12 cellular contexts compared by ENCODE assay signal in the genomic region with DNA sequence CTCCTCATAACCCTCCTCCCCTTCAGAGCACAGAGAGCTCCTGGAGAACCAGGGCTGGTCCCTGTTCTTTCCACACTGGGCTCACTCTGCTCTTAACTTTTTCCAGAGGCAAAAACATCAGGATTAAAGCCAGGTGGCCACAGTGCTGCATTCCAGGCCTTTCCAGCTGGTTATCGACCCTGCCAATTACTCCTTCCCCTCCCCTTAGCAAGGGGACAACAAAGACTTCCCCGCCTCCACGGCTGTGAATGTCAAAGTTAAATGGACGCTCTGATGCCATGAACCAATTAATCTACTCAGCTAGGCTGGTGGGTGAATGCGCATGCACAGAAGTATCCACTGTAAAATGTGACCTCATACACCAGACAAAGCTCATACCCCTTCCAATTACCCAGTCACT. TPM values are rescaled to one million over a fixed set of nuclear protein-coding genes. Genes with fewer than 3 reads are reported as not detected.
DNase-seq lines count a peak whose midpoint lies in the region; ATAC-seq and TF ChIP-seq lines count a peak whose summit lies in the region.
"Had no signal": no experiment of that assay in that cellular context is flagged by ENCODE, and none has a peak within 500 bp of the region (broad histone marks: within the 10 kb centered on the region; RNA-seq: fewer than 3 reads in every experiment).

No MANE protein-coding gene starts in this region.

- DNase-seq in IMR-90, result peak; percentile 27
- no peak for DNase-seq in endothelial cell (ENCODE audit: low spot score)
- no peak for DNase-seq in mesenchymal stem cell
- DNase-seq in thyroid gland, result no peak
- DNase-seq in OCI-M1 (lab: John Stamatoyannopoulos, UW), result no peak
- no peak for DNase-seq in activated CD4-positive, alpha-beta T cell treated with anti-CD3 and anti-CD28 coated beads for 48 hours
- DNase-seq in GM10266 (ENCODE audit: extremely low spot score), result no peak
- DNase-seq: activated naive CD8-positive, alpha-beta T cell treated with anti-CD3 and anti-CD28 coated beads, Interleukin-2, amount 10 ng/mL, durations not matched to agents 7 days and 5 days; effector memory CD4-positive, alpha-beta T cell; stimulated activated CD4-positive, alpha-beta T cell treated with anti-CD3 and anti-CD28 coated beads, Interleukin-12 subunit alpha, Interleukin-12 subunit beta, amount 100 ng/mL, for 4 hours had no signal

- no peak overlapping the region for H2BK20ac ChIP-seq in IMR-90 (ENCODE audit: low read depth, low read length)

- 0 out of 2 replicates have a peak overlapping the region, but pooled peaks have one; percentile 10 for H2BK120ac ChIP-seq in IMR-90 (ENCODE audit: low read depth, low read length)
- H2BK120ac ChIP-seq in mesenchymal stem cell (ENCODE audit: low read depth, low read length), result no peak overlapping the region

- H3K4me3 Mint-ChIP-seq in endothelial cell (ENCODE audit: unreplicated experiment), result peak overlapping the region; percentile 15
- H3K4me3 Mint-ChIP-seq: activated naive CD8-positive, alpha-beta T cell treated with anti-CD3 and anti-CD28 coated beads, Interleukin-2, amount 10 ng/mL, durations not matched to agents 7 days and 5 days had no signal

- H3K18ac ChIP-seq in IMR-90 (ENCODE audit: low read depth, low read length) (no peak overlapping the region; the same call in 1 of the 2 replicates), mesenchymal stem cell (ENCODE audit: low read depth in 1 of 2, low read length in 2 of 2) (no peak overlapping the region)

- no peak overlapping the region for H3K9ac ChIP-seq in IMR-90 (ENCODE audit: low read depth, low read length)
- peak overlapping the region; percentile 67 for H3K9ac ChIP-seq in mesenchymal stem cell (ENCODE audit: low read length)

- H2AK5ac ChIP-seq in IMR-90 (ENCODE audit: low read depth, low read length) (peak overlapping the region; percentile 39; the same call in 1 of the 2 replicates), mesenchymal stem cell (ENCODE audit: low read length, severe bottlenecking) (peak overlapping the region; percentile 55)

- intact Hi-C loops in IMR-90 (cut with micrococcal nuclease) (no loop called here), thyroid gland (cut with DNase I) (no loop called here)

- no peak overlapping the region for H3K27ac Mint-ChIP-seq in endothelial cell (ENCODE audit: unreplicated experiment)
- H3K27ac Mint-ChIP-seq: activated naive CD8-positive, alpha-beta T cell treated with anti-CD3 and anti-CD28 coated beads, Interleukin-2, amount 10 ng/mL, durations not matched to agents 7 days and 5 days had no signal

- CTCF ChIA-PET in IMR-90 (lab: Yijun Ruan, JAX), result interaction anchor here (0.9 kb wide), 1 partner anchor 70 kb away, joined by 3 read pairs; no protein-coding TSS in a partner anchor

- H4K91ac ChIP-seq in IMR-90 (ENCODE audit: insufficient read depth, low read depth, low read length), result no peak overlapping the region
- no peak overlapping the region for H4K91ac ChIP-seq in mesenchymal stem cell (ENCODE audit: low read length)

- TF ChIP-seq CTCF in IMR-90 (conservative IDR thresholded peaks at IDR 0.05; ENCODE audit: low read depth, low read length), result no peak
- TF ChIP-seq CTCF in endothelial cell (IDR thresholded peaks at IDR 0.05; ENCODE audit: unreplicated experiment), result no peak
- no peak for TF ChIP-seq CTCF in thyroid gland (IDR thresholded peaks at IDR 0.05)
- no peak for TF ChIP-seq CTCF in GM10266 (IDR thresholded peaks at IDR 0.05; ENCODE audit: control insufficient read depth, insufficient read depth, low read depth, missing control alignments)

- no peak overlapping the region for H3K23ac ChIP-seq in IMR-90 (ENCODE audit: low read depth, low read length)
- no peak overlapping the region for H3K23ac ChIP-seq in mesenchymal stem cell (ENCODE audit: low read length in 2 of 2)

- H3K27me3 ChIP-seq in IMR-90 (ENCODE audit: control insufficient read depth, insufficient read depth, low read length) (no peaks in the 10 kb centered on the region), mesenchymal stem cell (ENCODE audit: control insufficient read depth in 1 of 2, insufficient read depth in 1 of 2, low read length in 2 of 2) (no peaks in the 10 kb centered on the region), thyroid gland (no peaks in the 10 kb centered on the region)

- H3K27me3 Mint-ChIP-seq in endothelial cell (ENCODE audit: unreplicated experiment), result no peaks in the 10 kb centered on the region
- H3K27me3 Mint-ChIP-seq: activated naive CD8-positive, alpha-beta T cell treated with anti-CD3 and anti-CD28 coated beads, Interleukin-2, amount 10 ng/mL, durations not matched to agents 7 days and 5 days had no signal

- TF ChIP-seq POLR2A in IMR-90 (IDR thresholded peaks at IDR 0.05; ENCODE audit: low read depth, low read length) (no peak), thyroid gland (IDR thresholded peaks at IDR 0.05) (no peak)

- H3K9me1 ChIP-seq in IMR-90 (ENCODE audit: insufficient read depth, low read length), result peaks cover 28% of the 10 kb centered on the region

- H3K4me1 ChIP-seq in IMR-90 (ENCODE audit: control insufficient read depth, insufficient read depth, low read length) (peaks cover 18% of the 10 kb centered on the region), mesenchymal stem cell (ENCODE audit: control insufficient read depth, insufficient read depth, low read depth, low read length) (peaks cover 22% of the 10 kb centered on the region), thyroid gland (peaks cover 5% of the 10 kb centered on the region in 2 donors)

- H3K79me1 ChIP-seq in IMR-90 (ENCODE audit: low read depth in 1 of 2, low read length in 2 of 2), result peaks cover 29 to 82% of the 10 kb centered on the region in 2 experiments
- peaks cover 29% of the 10 kb centered on the region for H3K79me1 ChIP-seq in mesenchymal stem cell (replicated peaks; ENCODE audit: low read length, poor library complexity, severe bottlenecking)

- H3K14ac ChIP-seq in IMR-90 (replicated peaks; ENCODE audit: low read depth, low read length) (no peak overlapping the region), mesenchymal stem cell (ENCODE audit: low read length in 2 of 2) (no peak overlapping the region)

- WGBS in IMR-90 (ENCODE audit: extremely low coverage in 2 of 2, insufficient read length in 1 of 2), 2 experiments, result 47% methylated on average over 4 of the region's 5 CpGs; no CpG with 5 or more reads in 1 of the 2 experiments
- 88% methylated on average over 5 of the region's 5 CpGs for WGBS in mesenchymal stem cell
- WGBS in thyroid gland, 2 donors, result 44 to 87% methylated on average over 4 to 5 of the region's 5 CpGs

- peaks cover 80% of the 10 kb centered on the region for H3K36me3 ChIP-seq in IMR-90 (ENCODE audit: control insufficient read depth, insufficient read depth, low read length)
- H3K36me3 ChIP-seq in mesenchymal stem cell (ENCODE audit: control insufficient read depth in 1 of 2, insufficient read depth in 2 of 2, low read depth in 1 of 2, low read length in 2 of 2), result peaks cover 84% of the 10 kb centered on the region in 2 experiments
- peaks cover 37 to 61% of the 10 kb centered on the region in 2 donors for H3K36me3 ChIP-seq in thyroid gland

- ATAC-seq in IMR-90 (ENCODE audit: low read depth) (peak; percentile 22), HG02885 (IDR thresholded peaks at IDR 0.05; ENCODE audit: poor library complexity, unreplicated experiment) (no peak)
- ATAC-seq: GM12878 had no signal

- H3K4me2 ChIP-seq in IMR-90 (ENCODE audit: low read depth, low read length) (no peak overlapping the region), mesenchymal stem cell (ENCODE audit: low read length, poor library complexity, severe bottlenecking) (no peak overlapping the region)

- dilution Hi-C loops in IMR-90 (cut with HindIII; ENCODE audit: low sequenced_read_pairs, unreplicated experiment), result no loop called here

- H3K9me3 Mint-ChIP-seq in endothelial cell (ENCODE audit: unreplicated experiment), result no peaks in the 10 kb centered on the region
- H3K9me3 Mint-ChIP-seq: activated naive CD8-positive, alpha-beta T cell treated with anti-CD3 and anti-CD28 coated beads, Interleukin-2, amount 10 ng/mL, durations not matched to agents 7 days and 5 days had no signal

- H2BK5ac ChIP-seq in IMR-90 (ENCODE audit: low read depth, low read length, poor library complexity, severe bottlenecking), result peak overlapping the region; percentile 27
- peak overlapping the region; percentile 87 for H2BK5ac ChIP-seq in mesenchymal stem cell (ENCODE audit: low read depth, low read length, poor library complexity, severe bottlenecking)

- POLR2A ChIA-PET in IMR-90 (lab: Charles Lee; ENCODE audit: unreplicated experiment), result interaction anchor here (0.5 kb wide), 1 partner anchor 1368 kb away, joined by 6 read pairs; no protein-coding TSS in a partner anchor

- no peaks in the 10 kb centered on the region for H3K9me3 ChIP-seq in IMR-90 (ENCODE audit: control insufficient read depth, insufficient read depth, low read length)
- H3K9me3 ChIP-seq in mesenchymal stem cell (ENCODE audit: control insufficient read depth, low read length), result no peaks in the 10 kb centered on the region
- H3K9me3 ChIP-seq in thyroid gland, result no peaks in the 10 kb centered on the region

- H2BK15ac ChIP-seq in IMR-90 (ENCODE audit: low read depth, low read length) (no peak overlapping the region), mesenchymal stem cell (ENCODE audit: low read depth, poor library complexity, severe bottlenecking) (no peak overlapping the region)

- peaks cover 10% of the 10 kb centered on the region for H3K4me1 Mint-ChIP-seq in endothelial cell (ENCODE audit: unreplicated experiment)
- H3K4me1 Mint-ChIP-seq: activated naive CD8-positive, alpha-beta T cell treated with anti-CD3 and anti-CD28 coated beads, Interleukin-2, amount 10 ng/mL, durations not matched to agents 7 days and 5 days had no signal

- H2AK9ac ChIP-seq in IMR-90 (replicated peaks; ENCODE audit: low read depth, low read length, poor library complexity), result no peak overlapping the region

- no peak for TF ChIP-seq RAD21 in IMR-90 (IDR thresholded peaks at IDR 0.05; ENCODE audit: low read length)

- H4K20me1 ChIP-seq in IMR-90 (ENCODE audit: insufficient read depth, low read length), result peaks cover 57% of the 10 kb centered on the region

- H3K27ac ChIP-seq in IMR-90 (ENCODE audit: insufficient read depth, low read length) (peak overlapping the region; percentile 75; the same call in 1 of the 2 replicates), mesenchymal stem cell (ENCODE audit: low read length, poor library complexity, severe bottlenecking) (peak overlapping the region; percentile 90), thyroid gland (peak overlapping the region in 2 of 3 donors; percentile 38 to 46)

- no peak overlapping the region for H2AFZ ChIP-seq in IMR-90 (replicated peaks; ENCODE audit: low read length, poor library complexity)
- no peak overlapping the region for H2AFZ ChIP-seq in mesenchymal stem cell (ENCODE audit: low read depth, low read length)

- H4K5ac ChIP-seq in IMR-90 (ENCODE audit: low read depth, low read length), result no peak overlapping the region

- H3K36me3 Mint-ChIP-seq in endothelial cell (ENCODE audit: low read depth, unreplicated experiment), result peaks cover 56% of the 10 kb centered on the region

- H3K4ac ChIP-seq in IMR-90 (ENCODE audit: low read depth, low read length) (peak overlapping the region; percentile 30; the same call in 1 of the 2 replicates), mesenchymal stem cell (ENCODE audit: low read depth in 1 of 2, low read length in 2 of 2) (no peak overlapping the region)

- BruUV-seq in IMR-90 (replicated peaks; lab: Mats Ljungman, UMichigan), result no TSS peak

- no peak overlapping the region for H3K56ac ChIP-seq in IMR-90 (ENCODE audit: extremely low read depth, insufficient read depth, low read length)

- in situ Hi-C loops in IMR-90 (cut with MboI; ENCODE audit: low sequenced_read_pairs), result no loop called here

- no peak overlapping the region for H2BK12ac ChIP-seq in mesenchymal stem cell (ENCODE audit: low read length in 2 of 2)

- H3K4me3 ChIP-seq in IMR-90 (ENCODE audit: insufficient read depth, low read depth, low read length) (no peak overlapping the region), mesenchymal stem cell (ENCODE audit: insufficient read depth in 1 of 2, low read depth in 1 of 2, low read length in 2 of 2) (peak overlapping the region in 1 of 2 experiments; percentile 19), thyroid gland (replicated peaks in 1 of 3) (no peak overlapping the region)
- H3K4me3 ChIP-seq: GM12878 had no signal

- H4K8ac ChIP-seq in IMR-90 (ENCODE audit: low read depth in 2 of 2, low read length in 2 of 2), result no peak overlapping the region
- no peak overlapping the region for H4K8ac ChIP-seq in mesenchymal stem cell (ENCODE audit: low read length)

RNA-seq across cellular contexts. Expression of a gene that starts 23.1 kb away (rescaled TPM):
- total RNA-seq in IMR-90 (2012; rRNA removed), result 228 and 230 TPM in 2 replicates
- 167 and 170 TPM in 2 replicates for polyA plus RNA-seq in IMR-90 (2012; rRNA removed)
- 108 and 143 TPM in 2 replicates for polyA plus RNA-seq in IMR-90 (2012; cell fraction: cytosol; rRNA removed)
- polyA plus RNA-seq in IMR-90 (2012; cell fraction: nucleus; rRNA removed; ENCODE audit: low replicate concordance), result 153 and 170 TPM in 2 replicates
- total RNA-seq in endothelial cell (ENCODE audit: unreplicated experiment), result 376 TPM
- 188 TPM for polyA plus RNA-seq in mesenchymal stem cell (2013, experiment 1 of 2)
- polyA plus RNA-seq in mesenchymal stem cell (2013, experiment 2 of 2), result 182 TPM
- total RNA-seq in thyroid gland, result 10 to 100 TPM; 62.6 to 85.2 (median 78.8) TPM

RNA-seq across cellular contexts. Expression of a gene that starts 30.4 kb away (rescaled TPM):
- total RNA-seq in IMR-90 (2012; rRNA removed) (38.5 and 43.6 TPM in 2 replicates), endothelial cell (ENCODE audit: unreplicated experiment) (9.0 TPM), thyroid gland (10 to 100 TPM; 46.0 to 60.7 (median 46.9) TPM)
- polyA plus RNA-seq in IMR-90 (2012; rRNA removed), result 3.5 and 4.1 TPM in 2 replicates
- 1.5 TPM in 2 replicates for polyA plus RNA-seq in IMR-90 (2012; cell fraction: cytosol; rRNA removed)
- 1.5 and 3.6 TPM in 2 replicates for polyA plus RNA-seq in IMR-90 (2012; cell fraction: nucleus; rRNA removed; ENCODE audit: low replicate concordance)
- 2.7 TPM for polyA plus RNA-seq in mesenchymal stem cell (2013, experiment 1 of 2)
- polyA plus RNA-seq in mesenchymal stem cell (2013, experiment 2 of 2), result 2.6 TPM

RNA-seq across cellular contexts. Expression of a gene that starts 34.8 kb away (rescaled TPM):
- total RNA-seq in IMR-90 (2012; rRNA removed) (0.54 and 0.56 TPM in 2 replicates), endothelial cell (ENCODE audit: unreplicated experiment) (2.2 TPM), thyroid gland (1 to 10 TPM; 3.0 to 8.2 (median 3.8) TPM)
- polyA plus RNA-seq in IMR-90 (2012; rRNA removed), result 0.37 and 0.38 TPM in 2 replicates
- polyA plus RNA-seq in IMR-90 (2012; cell fraction: cytosol; rRNA removed), result 0.13 and 0.24 TPM in 2 replicates
- 0.51 and 0.54 TPM in 2 replicates for polyA plus RNA-seq in IMR-90 (2012; cell fraction: nucleus; rRNA removed; ENCODE audit: low replicate concordance)
- polyA plus RNA-seq in mesenchymal stem cell (2013, experiment 1 of 2), result 1.0 TPM
- polyA plus RNA-seq in mesenchymal stem cell (2013, experiment 2 of 2), result 0.51 TPM

RNA-seq across cellular contexts. Expression of a gene that starts 58.0 kb away (rescaled TPM):
- under 0.01 and 0.18 TPM in 2 replicates for total RNA-seq in IMR-90 (2012; rRNA removed)
- polyA plus RNA-seq in IMR-90 (2012; rRNA removed), result 0.07 TPM in 1 of 2 replicates, not detected in the other
- polyA plus RNA-seq in IMR-90 (2012; cell fraction: cytosol; rRNA removed), result 0.08 TPM in 1 of 2 replicates, not detected in the other
- 0.05 and 0.34 TPM in 2 replicates for polyA plus RNA-seq in IMR-90 (2012; cell fraction: nucleus; rRNA removed; ENCODE audit: low replicate concordance)
- not detected for total RNA-seq in endothelial cell (ENCODE audit: unreplicated experiment)
- polyA plus RNA-seq in mesenchymal stem cell (2013, experiment 1 of 2), result not detected
- 0.03 TPM for polyA plus RNA-seq in mesenchymal stem cell (2013, experiment 2 of 2)
- total RNA-seq in thyroid gland, result 1 to 10 TPM in 1 of 4 donors, under 1 TPM in 1, not detected in 2; 0.33 to 1.6 TPM
- total RNA-seq: activated naive CD8-positive, alpha-beta T cell treated with anti-CD3 and anti-CD28 coated beads, Interleukin-2, amount 10 ng/mL, durations not matched to agents 7 days and 5 days had no signal

RNA-seq across cellular contexts. Expression of a gene that starts 59.6 kb away (rescaled TPM):
- total RNA-seq in IMR-90 (2012; rRNA removed) (83.0 and 92.7 TPM in 2 replicates), endothelial cell (ENCODE audit: unreplicated experiment) (79.9 TPM), thyroid gland (100 to 1,000 TPM in 2 of 4 donors, 10 to 100 TPM in 2; 97.3 to 132 (median 110) TPM)
- polyA plus RNA-seq in IMR-90 (2012; rRNA removed), result 58.0 and 59.9 TPM in 2 replicates
- polyA plus RNA-seq in IMR-90 (2012; cell fraction: cytosol; rRNA removed), result 47.4 and 50.6 TPM in 2 replicates
- 45.6 and 79.0 TPM in 2 replicates for polyA plus RNA-seq in IMR-90 (2012; cell fraction: nucleus; rRNA removed; ENCODE audit: low replicate concordance)
- polyA plus RNA-seq in mesenchymal stem cell (2013, experiment 1 of 2), result 50.3 TPM
- polyA plus RNA-seq in mesenchymal stem cell (2013, experiment 2 of 2), result 50.3 TPM
